In genomic region chr9:33120620-33121019, GRCh38 we compare ENCODE assay signal across 1 cellular context.
TF ChIP-seq lines count a peak whose summit lies in the region.

No MANE protein-coding gene starts in this region.

TF ChIP-seq in K562, 482 proteins besides CTCF, POLR2A, EP300 and RAD21 (continued from another document):
- TF ChIP-seq CCNT2 (IDR thresholded peaks at IDR 0.05; ENCODE audit: borderline replicate concordance, extremely low read depth, insufficient read length, low read depth, low read length), result no peak
- TF ChIP-seq MAFG (tag; conservative IDR thresholded peaks at IDR 0.05), result peak; percentile 74
- peak; percentile 91 for TF ChIP-seq MAFK (IDR thresholded peaks at IDR 0.05; ENCODE audit: low read length)
- TF ChIP-seq, protein P1, sequence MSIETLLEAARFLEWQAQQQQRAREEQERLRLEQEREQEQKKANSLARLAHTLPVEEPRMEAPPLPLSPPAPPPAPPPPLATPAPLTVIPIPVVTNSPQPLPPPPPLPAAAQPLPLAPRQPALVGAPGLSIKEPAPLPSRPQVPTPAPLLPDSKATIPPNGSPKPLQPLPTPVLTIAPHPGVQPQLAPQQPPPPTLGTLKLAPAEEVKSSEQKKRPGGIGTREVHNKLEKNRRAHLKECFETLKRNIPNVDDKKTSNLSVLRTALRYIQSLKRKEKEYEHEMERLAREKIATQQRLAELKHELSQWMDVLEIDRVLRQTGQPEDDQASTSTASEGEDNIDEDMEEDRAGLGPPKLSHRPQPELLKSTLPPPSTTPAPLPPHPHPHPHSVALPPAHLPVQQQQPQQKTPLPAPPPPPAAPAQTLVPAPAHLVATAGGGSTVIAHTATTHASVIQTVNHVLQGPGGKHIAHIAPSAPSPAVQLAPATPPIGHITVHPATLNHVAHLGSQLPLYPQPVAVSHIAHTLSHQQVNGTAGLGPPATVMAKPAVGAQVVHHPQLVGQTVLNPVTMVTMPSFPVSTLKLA (conservative IDR thresholded peaks at IDR 0.05), result no peak
- TF ChIP-seq, protein P2, sequence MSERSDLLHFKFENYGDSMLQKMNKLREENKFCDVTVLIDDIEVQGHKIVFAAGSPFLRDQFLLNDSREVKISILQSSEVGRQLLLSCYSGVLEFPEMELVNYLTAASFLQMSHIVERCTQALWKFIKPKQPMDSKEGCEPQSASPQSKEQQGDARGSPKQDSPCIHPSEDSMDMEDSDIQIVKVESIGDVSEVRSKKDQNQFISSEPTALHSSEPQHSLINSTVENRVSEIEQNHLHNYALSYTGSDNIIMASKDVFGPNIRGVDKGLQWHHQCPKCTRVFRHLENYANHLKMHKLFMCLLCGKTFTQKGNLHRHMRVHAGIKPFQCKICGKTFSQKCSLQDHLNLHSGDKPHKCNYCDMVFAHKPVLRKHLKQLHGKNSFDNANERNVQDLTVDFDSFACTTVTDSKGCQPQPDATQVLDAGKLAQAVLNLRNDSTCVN (CRISPR knock-in tag; IDR thresholded peaks at IDR 0.05), result no peak
- TF ChIP-seq ZNF316 (IDR thresholded peaks at IDR 0.05), result peak; percentile 93
- TF ChIP-seq MAFF (IDR thresholded peaks at IDR 0.05; ENCODE audit: low read length), result peak; percentile 90
TF ChIP-seq in K562: peak in this region for 5.
